In genomic region chr1:73065585-73065984, GRCh38 we compare ENCODE assay signal across 13 cellular contexts.
DNase-seq lines count a peak whose midpoint lies in the region; ATAC-seq, FAIRE-seq and TF ChIP-seq lines count a peak whose summit lies in the region.
"Had no signal": no experiment of that assay in that cellular context is flagged by ENCODE, and none has a peak within 500 bp of the region (broad histone marks: within the 10 kb centered on the region; RNA-seq: fewer than 3 reads in every experiment).

No MANE protein-coding gene starts in this region.

- H3K23ac ChIP-seq in H1 (ENCODE audit: insufficient read length): no peak overlapping the region

- no peak overlapping the region for H2BK15ac ChIP-seq in H1 (ENCODE audit: low read length)

- no peak overlapping the region for H3K4ac ChIP-seq in H1 (replicated peaks; ENCODE audit: insufficient read length, low read depth, low read length)

- no peak overlapping the region for H3K18ac ChIP-seq in H1 (ENCODE audit: extremely low read depth, low read length)

- H3K79me2 ChIP-seq in H1 (ENCODE audit: control insufficient read depth in 1 of 2, insufficient read depth in 2 of 2, low read length in 2 of 2): no peaks in the 10 kb centered on the region

- H3K9ac ChIP-seq in H1 (replicated peaks in 1 of 4; ENCODE audit: extremely low read depth in 1 of 4, low read depth in 3 of 4, low read length in 3 of 4): no peak overlapping the region
- H3K9ac ChIP-seq in rectal smooth muscle tissue (ENCODE audit: low read length): no peak overlapping the region

- no peak overlapping the region for H2AFZ ChIP-seq in H1 (ENCODE audit: low read length)

- no peak for TF ChIP-seq RAD21 in H1 (IDR thresholded peaks at IDR 0.05 in 1 of 2, conservative IDR thresholded peaks at IDR 0.05 in 1 of 2; ENCODE audit: low read depth in 2 of 2, low read length in 2 of 2)

- no peak for TF ChIP-seq POLR2A in H1 (IDR thresholded peaks at IDR 0.05; ENCODE audit: control extremely low read depth in 1 of 2, low read depth in 2 of 2, low read length in 2 of 2)

- no peak overlapping the region for H2BK12ac ChIP-seq in H1 (ENCODE audit: low read depth, low read length)

- peaks cover 0 to 3% (median 0%) of the 10 kb centered on the region in 4 experiments; a peak in 2 of 8 replicates for H3K36me3 ChIP-seq in H1 (ENCODE audit: control insufficient read depth in 2 of 4, insufficient read depth in 4 of 4, low read length in 3 of 4)
- no peaks in the 10 kb centered on the region for H3K36me3 ChIP-seq in rectal smooth muscle tissue (ENCODE audit: control insufficient read depth, insufficient read depth, low read length)

- 0 out of 3 replicates have a peak, but pooled peaks of 1 of the 2 experiments have one; percentile 28 for TF ChIP-seq EP300 in H1 (IDR thresholded peaks at IDR 0.05; ENCODE audit: borderline replicate concordance in 1 of 2, low read depth in 2 of 2, low read length in 2 of 2)

- H4K8ac ChIP-seq in H1 (ENCODE audit: extremely low read depth, insufficient read depth, low read length): no peak overlapping the region

- H4K5ac ChIP-seq in H1 (ENCODE audit: insufficient read length, low read depth, low read length): peak overlapping the region; percentile 10

- H4K91ac ChIP-seq in H1 (replicated peaks; ENCODE audit: insufficient read length, low read length): no peak overlapping the region

- no peak overlapping the region for H3K56ac ChIP-seq in H1 (replicated peaks; ENCODE audit: insufficient read length, low read depth, low read length)

- FAIRE-seq in H1 (lab: Jason Lieb, UNC): peak; percentile 66

- ATAC-seq in GM21390 (IDR thresholded peaks at IDR 0.05; ENCODE audit: unreplicated experiment) (no peak), esophagus mucosa (no peak)
- ATAC-seq: naive thymus-derived CD4-positive, alpha-beta T cell had no signal

- POLR2A ChIA-PET in H1 (lab: Charles Lee; ENCODE audit: partially characterized antibody): no interaction called here

- H3K4me1 ChIP-seq in H1 (replicated peaks in 1 of 4; ENCODE audit: control insufficient read depth in 3 of 4, insufficient read depth in 4 of 4, low read length in 3 of 4): peaks cover 0 to 5% (median 3%) of the 10 kb centered on the region in 4 experiments; a peak in 3 of 7 replicates
- H3K4me1 ChIP-seq in rectal smooth muscle tissue (ENCODE audit: control insufficient read depth, insufficient read depth, low read length): peaks cover 2% of the 10 kb centered on the region

- H3K79me1 ChIP-seq in H1 (ENCODE audit: low read depth, low read length): no peaks in the 10 kb centered on the region

- H3K27ac ChIP-seq in H1 (ENCODE audit: low read depth, low read length) (no peak overlapping the region), rectal smooth muscle tissue (ENCODE audit: low read depth, low read length) (no peak overlapping the region)
- H3K27ac ChIP-seq: HL-60 had no signal

- no peak overlapping the region for H2BK20ac ChIP-seq in H1 (ENCODE audit: low read length)

- no peak overlapping the region for H3K14ac ChIP-seq in H1 (ENCODE audit: insufficient read length)

- peak overlapping the region; percentile 24 to 44; a peak in 2 of 4 replicates for H3K4me2 ChIP-seq in H1 (ENCODE audit: insufficient read depth in 1 of 2, low read depth in 2 of 2, low read length in 2 of 2)

- H4K20me1 ChIP-seq in H1 (replicated peaks in 1 of 2; ENCODE audit: control insufficient read depth in 1 of 2, insufficient read depth in 2 of 2, low read length in 2 of 2): no peaks in the 10 kb centered on the region

- WGBS in H1 (ENCODE audit: extremely low coverage in 1 of 2, insufficient coverage in 1 of 2, insufficient read length in 1 of 2, insufficient replicate concordance in 2 of 2, low coverage in 1 of 2, low lambda C conversion rate in 2 of 2, missing lambda C conversion rate in 1 of 2), 2 experiments: 58% methylated on average over 5 of the region's 5 CpGs; no CpG with 5 or more reads in 1 of the 2 experiments

- H3K27me3 ChIP-seq in H1 (replicated peaks in 1 of 4; ENCODE audit: control insufficient read depth in 3 of 4, extremely low read depth in 1 of 4, insufficient read depth in 3 of 4, low read length in 3 of 4): no peaks in the 10 kb centered on the region
- H3K27me3 ChIP-seq in rectal smooth muscle tissue (ENCODE audit: control insufficient read depth, insufficient read depth, low read length): no peaks in the 10 kb centered on the region

- H3K4me3 ChIP-seq in H1 (ENCODE audit: extremely low read depth in 1 of 4, insufficient read depth in 2 of 4, low read depth in 3 of 4, low read length in 4 of 4) (no peak overlapping the region), rectal smooth muscle tissue (ENCODE audit: low read length) (peak overlapping the region; percentile 37)

- no peak overlapping the region for H2BK120ac ChIP-seq in H1 (replicated peaks; ENCODE audit: low read depth, low read length)

- H3K9me3 ChIP-seq in H1 (ENCODE audit: insufficient read depth in 2 of 2, low read depth in 1 of 2, low read length in 1 of 2): peaks cover 9% of the 10 kb centered on the region in 2 experiments

- DNase-seq in HuH-7 (ENCODE audit: low spot score): peak; percentile 26
- DNase-seq in NCI-H510A treated with DMSO at 0.1 percent for 48 hours (lab: John Stamatoyannopoulos, UW): peak; percentile 94
- no peak for DNase-seq in H1 (ENCODE audit: low read depth in 1 of 2, low spot score in 2 of 2)
- no peak for DNase-seq in activated naive CD4-positive, alpha-beta T cell treated with anti-CD3 and anti-CD28 coated beads, Interleukin-2, amount 50 U/mL, for 16 hours
- DNase-seq in NOMO-1 treated with dmso at 0.1 percent for 144 hours (lab: John Stamatoyannopoulos, UW; ENCODE audit: unreplicated experiment): no peak
- DNase-seq: activated effector memory CD4-positive, alpha-beta T cell treated with anti-CD3 and anti-CD28 coated beads, Interleukin-2, amount 50 U/mL, for 16 hours; naive thymus-derived CD4-positive, alpha-beta T cell; NCI-H2029 treated with DMSO at 0.1 percent for 48 hours; stimulated activated naive CD4-positive, alpha-beta T cell treated with Interleukin-2 at 50 U/mL for 16 hours had no signal

- peak overlapping the region; percentile 17; the same call in 1 of the 2 replicates for H2BK5ac ChIP-seq in H1 (ENCODE audit: low read depth, low read length)

- no peaks in the 10 kb centered on the region for H3K23me2 ChIP-seq in H1 (ENCODE audit: low read depth, low read length)

- no peak for TF ChIP-seq CTCF in H1 (IDR thresholded peaks at IDR 0.05; ENCODE audit: control extremely low read depth in 1 of 3, insufficient read depth in 1 of 3, low read depth in 1 of 3, low read length in 3 of 3)

- CTCF ChIA-PET in H1 (lab: Charles Lee; ENCODE audit: partially characterized antibody): interaction anchor here (0.6 kb wide), 1 partner anchor 288 kb away, joined by 4 read pairs; no protein-coding TSS in a partner anchor

- H2AK5ac ChIP-seq in H1 (ENCODE audit: low read depth, low read length): no peak overlapping the region

TF ChIP-seq in H1, 55 proteins besides CTCF, POLR2A, EP300 and RAD21 (continues in another document):
- TF ChIP-seq ATF2 (IDR thresholded peaks at IDR 0.05; ENCODE audit: low read length): no peak
- no peak for TF ChIP-seq TAF7 (optimal IDR thresholded peaks at IDR 0.05; ENCODE audit: borderline replicate concordance, low read depth, low read length)

Comparison
In these comparisons a context has a peak if more than half of its experiments do, and no peak if none do; other contexts are left out.
1. DNase-seq: peak in HuH-7 (single experiment) and NCI-H510A treated with DMSO at 0.1 percent for 48 hours (single experiment); none in H1 (0 of 2), activated naive CD4-positive, alpha-beta T cell treated with anti-CD3 and anti-CD28 coated beads, Interleukin-2, amount 50 U/mL, for 16 hours (single experiment) and NOMO-1 treated with dmso at 0.1 percent for 144 hours (single experiment).